Comparison of ENCODE assay signal across 9 cellular contexts in the genomic region with DNA sequence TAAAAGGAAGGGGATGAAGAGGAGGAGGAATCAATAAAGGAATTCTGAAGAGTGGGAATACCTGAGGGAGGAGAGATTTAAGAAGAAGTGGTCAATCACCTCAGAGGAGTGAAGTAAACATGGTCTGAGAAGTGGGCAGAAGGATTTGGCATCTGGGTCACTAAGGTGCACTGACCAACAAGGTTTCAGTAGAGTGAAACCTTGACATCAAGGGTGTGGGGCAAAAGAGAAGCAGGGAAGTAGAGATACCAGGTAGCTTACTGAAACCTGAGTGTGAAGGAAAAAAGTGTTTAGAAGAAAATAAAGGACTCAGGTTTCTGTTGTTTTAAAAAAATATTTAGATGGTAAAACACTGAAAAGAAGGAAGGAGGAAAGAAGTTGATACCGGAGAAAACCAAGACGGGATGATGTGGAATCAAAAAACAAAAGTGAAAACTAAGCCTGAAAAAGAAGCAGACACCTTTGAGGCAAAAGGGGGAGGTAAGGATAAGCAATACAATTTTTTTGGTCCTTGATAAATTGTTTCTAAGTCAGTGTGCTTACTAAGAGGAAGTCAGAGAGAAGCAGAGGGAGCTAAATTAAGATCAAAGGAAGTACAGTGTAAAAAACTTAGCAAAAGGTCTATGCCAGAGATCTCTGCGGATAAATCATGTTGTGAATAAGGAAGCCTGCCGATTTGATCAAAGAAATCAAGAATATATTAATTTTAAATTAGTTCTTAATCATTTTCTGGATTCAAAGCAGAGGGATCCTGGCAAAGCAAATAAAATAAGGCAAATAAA.
A peak's percentile ranks its signal among the peaks of the same experiment; 100 is the strongest.
DNase-seq lines count a peak whose midpoint lies in the region; ATAC-seq and TF ChIP-seq lines count a peak whose summit lies in the region.
"Had no signal": no experiment of that assay in that cellular context is flagged by ENCODE, and none has a peak within 500 bp of the region (broad histone marks: within the 10 kb centered on the region; RNA-seq: fewer than 3 reads in every experiment).

No MANE protein-coding gene starts in this region.

- CTCF ChIA-PET in GM10248 (lab: Yijun Ruan, JAX), result interaction anchor here (0.6 kb wide), 1 partner anchor 17 kb away, joined by 4 read pairs; no protein-coding TSS in a partner anchor

- H3K36me3 Mint-ChIP-seq in chondrocyte (ENCODE audit: low read depth), result peaks cover 10% of the 10 kb centered on the region

- no peaks in the 10 kb centered on the region for H3K27me3 Mint-ChIP-seq in chondrocyte (ENCODE audit: low read depth)

- no peak for TF ChIP-seq CTCF in GM10248 (IDR thresholded peaks at IDR 0.05; ENCODE audit: control extremely low read depth, extremely low read depth, low read depth, missing control alignments)
- TF ChIP-seq CTCF in chondrocyte (IDR thresholded peaks at IDR 0.05), result no peak
- TF ChIP-seq CTCF in GM13977 (IDR thresholded peaks at IDR 0.05; ENCODE audit: extremely low read depth, insufficient read depth, missing control alignments), result no peak

- POLR2A ChIA-PET in GM10248 (lab: Yijun Ruan, JAX), result no interaction called here

- peaks cover 14% of the 10 kb centered on the region for H3K4me1 Mint-ChIP-seq in chondrocyte (ENCODE audit: low read depth)

- peak; percentile 50 for ATAC-seq in GM19463 (IDR thresholded peaks at IDR 0.05; ENCODE audit: unreplicated experiment)
- ATAC-seq in HG03565 (IDR thresholded peaks at IDR 0.05; ENCODE audit: unreplicated experiment), result peak; percentile 59
- no peak for ATAC-seq in HG03139 (IDR thresholded peaks at IDR 0.05; ENCODE audit: unreplicated experiment)

- DNase-seq in GM10248 (ENCODE audit: extremely low spot score) (peak; percentile 19), chondrocyte (ENCODE audit: low spot score) (no peak), GM13977 (ENCODE audit: low spot score) (no peak), NCI-H748 treated with DMSO at 0.1 percent for 48 hours (lab: John Stamatoyannopoulos, UW) (no peak), mesenteric fat pad (ENCODE audit: low spot score) (no peak)
- DNase-seq: NCI-H446 treated with DMSO at 0.1 percent for 48 hours had no signal

- peaks cover 5% of the 10 kb centered on the region for H3K9me3 Mint-ChIP-seq in chondrocyte (ENCODE audit: low read depth)

- in situ Hi-C loops in GM13977 (cut with MboI; ENCODE audit: low pct_unique_long_range_greater_than_20kb, low sequenced_read_pairs, unreplicated experiment), result no loop called here

- peak overlapping the region; percentile 12 for H3K27ac Mint-ChIP-seq in chondrocyte (ENCODE audit: unreplicated experiment)

- no peak overlapping the region for H3K4me3 Mint-ChIP-seq in chondrocyte (ENCODE audit: unreplicated experiment)
